ENCODE assay signal across 13 cellular contexts in genomic region chr1:115184260-115184950, GRCh38.
A peak's percentile ranks its signal among the peaks of the same experiment; 100 is the strongest.
DNase-seq lines count a peak whose midpoint lies in the region; ATAC-seq and TF ChIP-seq lines count a peak whose summit lies in the region.
"Had no signal": no experiment of that assay in that cellular context is flagged by ENCODE, and none has a peak within 500 bp of the region (broad histone marks: within the 10 kb centered on the region; RNA-seq: fewer than 3 reads in every experiment).

No MANE protein-coding gene starts in this region.

- peak overlapping the region; percentile 83 to 87 for H3K27ac ChIP-seq in right atrium auricular region

- no peaks in the 10 kb centered on the region for H3K27me3 Mint-ChIP-seq in activated CD4-positive, alpha-beta memory T cell treated with anti-CD3 and anti-CD28 coated beads, Interleukin-2, amount 10 ng/mL, durations not matched to agents 7 days and 5 days
- H3K27me3 Mint-ChIP-seq: dendritic cell treated with granulocyte-macrophage colony-stimulating factor and Interleukin-4, amounts not matched to agents 40 ng/mL and 50 ng/mL, for 4 days had no signal

- peak overlapping the region; percentile 31 for H3K27ac Mint-ChIP-seq in activated CD4-positive, alpha-beta memory T cell treated with anti-CD3 and anti-CD28 coated beads, Interleukin-2, amount 10 ng/mL, durations not matched to agents 7 days and 5 days
- H3K27ac Mint-ChIP-seq: dendritic cell treated with granulocyte-macrophage colony-stimulating factor and Interleukin-4, amounts not matched to agents 40 ng/mL and 50 ng/mL, for 4 days; memory B cell had no signal

- H3K4me1 ChIP-seq in right atrium auricular region, result peaks cover 0 to 46% of the 10 kb centered on the region in 2 donors

- no peak for TF ChIP-seq CTCF in right atrium auricular region (IDR thresholded peaks at IDR 0.05)

- H3K4me3 Mint-ChIP-seq in activated CD4-positive, alpha-beta memory T cell treated with anti-CD3 and anti-CD28 coated beads, Interleukin-2, amount 10 ng/mL, durations not matched to agents 7 days and 5 days, result no peak overlapping the region
- H3K4me3 Mint-ChIP-seq: dendritic cell treated with granulocyte-macrophage colony-stimulating factor and Interleukin-4, amounts not matched to agents 40 ng/mL and 50 ng/mL, for 4 days; memory B cell had no signal

- H3K36me3 ChIP-seq in right atrium auricular region (no peaks in the 10 kb centered on the region), MG63 (no peaks in the 10 kb centered on the region)

- H3K9me3 ChIP-seq in right atrium auricular region, result no peaks in the 10 kb centered on the region
- H3K9me3 ChIP-seq in MG63, result no peaks in the 10 kb centered on the region

- ATAC-seq in HG02571 (IDR thresholded peaks at IDR 0.05; ENCODE audit: unreplicated experiment), result no peak

- peaks cover 14% of the 10 kb centered on the region for H3K4me1 Mint-ChIP-seq in activated CD4-positive, alpha-beta memory T cell treated with anti-CD3 and anti-CD28 coated beads, Interleukin-2, amount 10 ng/mL, durations not matched to agents 7 days and 5 days
- H3K4me1 Mint-ChIP-seq: memory B cell had no signal

- H3K27me3 ChIP-seq in right atrium auricular region (no peaks in the 10 kb centered on the region), MG63 (no peaks in the 10 kb centered on the region)

- peak; percentile 23 for DNase-seq in stimulated activated CD4-positive, alpha-beta T cell treated with anti-CD3 and anti-CD28 coated beads, Interleukin-15, amount 100 ng/mL, for 24 hours
- no peak for DNase-seq in stimulated activated CD4-positive, alpha-beta T cell treated with anti-CD3 and anti-CD28 coated beads, Interleukin-2, amount 100 ng/mL, for 48 hours
- DNase-seq in activated CD4-positive, alpha-beta memory T cell treated with anti-CD3 and anti-CD28 coated beads, Interleukin-2, amount 10 ng/mL, durations not matched to agents 7 days and 5 days, result no peak
- DNase-seq in right atrium auricular region (ENCODE audit: low spot score) (no peak), MG63 (no peak), NCI-H1436 treated with DMSO at 0.1 percent for 48 hours (lab: John Stamatoyannopoulos, UW) (no peak)
- DNase-seq in stimulated activated CD4-positive, alpha-beta T cell treated with anti-CD3 and anti-CD28 coated beads, Interleukin-12 subunit alpha, Interleukin-12 subunit beta, amount 100 ng/mL, for 4 hours, result no peak
- DNase-seq: activated T-cell treated with anti-CD3 and anti-CD28 coated beads, Interleukin-2, amount 50 U/mL, for 4 hours; COR-L47; SW 1271 had no signal

- POLR2A ChIA-PET in activated CD4-positive, alpha-beta memory T cell treated with anti-CD3 and anti-CD28 coated beads, Interleukin-2, amount 10 ng/mL, durations not matched to agents 7 days and 5 days (lab: Charles Lee), result no interaction called here

- H3K9me3 Mint-ChIP-seq in activated CD4-positive, alpha-beta memory T cell treated with anti-CD3 and anti-CD28 coated beads, Interleukin-2, amount 10 ng/mL, durations not matched to agents 7 days and 5 days, result no peaks in the 10 kb centered on the region
- H3K9me3 Mint-ChIP-seq: activated T-cell treated with anti-CD3 and anti-CD28 coated beads, Interleukin-2, amount 50 U/mL, for 4 hours; dendritic cell treated with granulocyte-macrophage colony-stimulating factor and Interleukin-4, amounts not matched to agents 40 ng/mL and 50 ng/mL, for 4 days; memory B cell had no signal

- CTCF ChIA-PET in activated CD4-positive, alpha-beta memory T cell treated with anti-CD3 and anti-CD28 coated beads, Interleukin-2, amount 10 ng/mL, durations not matched to agents 7 days and 5 days (lab: Charles Lee), result interaction anchor here (1.0 kb wide), 1 partner anchor 15 kb away, joined by 3 read pairs; no protein-coding TSS in a partner anchor

- H3K4me3 ChIP-seq in right atrium auricular region (no peak overlapping the region), MG63 (no peak overlapping the region)

- no peaks in the 10 kb centered on the region for H3K36me3 Mint-ChIP-seq in activated CD4-positive, alpha-beta memory T cell treated with anti-CD3 and anti-CD28 coated beads, Interleukin-2, amount 10 ng/mL, durations not matched to agents 7 days and 5 days (ENCODE audit: low read depth)
- H3K36me3 Mint-ChIP-seq: memory B cell had no signal
